ENCODE assay signal across 28 cellular contexts in genomic region chr13:39862891-39863290, GRCh38.
DNase-seq lines count a peak whose midpoint lies in the region; ATAC-seq, FAIRE-seq and TF ChIP-seq lines count a peak whose summit lies in the region.
"Had no signal": no experiment of that assay in that cellular context is flagged by ENCODE, and none has a peak within 500 bp of the region (broad histone marks: within the 10 kb centered on the region; RNA-seq: fewer than 3 reads in every experiment).

No MANE protein-coding gene starts in this region.

- no peak overlapping the region for H2BK15ac ChIP-seq in mesendoderm (replicated peaks; ENCODE audit: low read depth)

- H3K79me2 ChIP-seq in endothelial cell of umbilical vein (ENCODE audit: control insufficient read depth, insufficient read depth, low read length) (no peaks in the 10 kb centered on the region), mesendoderm (ENCODE audit: control insufficient read depth, insufficient read depth, low read length) (no peaks in the 10 kb centered on the region)

- dilution Hi-C loops in endothelial cell of umbilical vein (cut with MboI; ENCODE audit: extremely low pct_ligation_motif_present, low sequenced_read_pairs) = no loop called here

- no peak overlapping the region for H3K56ac ChIP-seq in mesendoderm (ENCODE audit: low read length)

- no peaks in the 10 kb centered on the region for H3K27me3 ChIP-seq in bronchial epithelial cell (ENCODE audit: control insufficient read depth, insufficient read depth, low read length)
- H3K27me3 ChIP-seq in endothelial cell of umbilical vein (ENCODE audit: control insufficient read depth in 2 of 2, insufficient read depth in 2 of 2, low read length in 2 of 2) = no peaks in the 10 kb centered on the region
- no peaks in the 10 kb centered on the region for H3K27me3 ChIP-seq in mesendoderm (ENCODE audit: insufficient read depth, low read length, poor library complexity)
- H3K27me3 ChIP-seq: BE2C, BLaER1 had no signal

- TF ChIP-seq POLR2A in endothelial cell of umbilical vein (IDR thresholded peaks at IDR 0.05; ENCODE audit: low read depth, low read length) = no peak

- H3K4ac ChIP-seq in mesendoderm (ENCODE audit: low read depth, low read length) = no peak overlapping the region

- CTCF ChIA-PET in endothelial cell of umbilical vein (lab: Charles Lee) = no interaction called here

- no peaks in the 10 kb centered on the region for H3K9me3 ChIP-seq in endothelial cell of umbilical vein (replicated peaks; ENCODE audit: control insufficient read depth, insufficient read depth, low read length)
- H3K9me3 ChIP-seq: BE2C, BLaER1 had no signal

- TF ChIP-seq CTCF in bronchial epithelial cell (IDR thresholded peaks at IDR 0.05; ENCODE audit: insufficient read depth, low read length, severe bottlenecking) (no peak), endothelial cell of umbilical vein (IDR thresholded peaks at IDR 0.05; ENCODE audit: extremely low read depth in 1 of 2, insufficient read depth in 1 of 2, low read depth in 1 of 2, low read length in 2 of 2) (no peak)

- no peak overlapping the region for H2BK5ac ChIP-seq in mesendoderm (ENCODE audit: low read length)

- H2AK5ac ChIP-seq in mesendoderm (ENCODE audit: low read length) = no peak overlapping the region

- H3K4me2 ChIP-seq in endothelial cell of umbilical vein (ENCODE audit: insufficient read depth, low read length) = peak overlapping the region; percentile 78
- no peak overlapping the region for H3K4me2 ChIP-seq in mesendoderm (ENCODE audit: low read length)
- H3K4me2 ChIP-seq: BLaER1 had no signal

- no CpG with 5 or more reads among the region's 3 CpGs for WGBS in mesendoderm (ENCODE audit: extremely low coverage, insufficient coverage, low lambda C conversion rate)

- H2BK120ac ChIP-seq in mesendoderm (ENCODE audit: low read depth, low read length) = no peak overlapping the region

- H2AFZ ChIP-seq in endothelial cell of umbilical vein (ENCODE audit: low read depth, low read length) = no peak overlapping the region

- no peak overlapping the region for H4K8ac ChIP-seq in mesendoderm (ENCODE audit: low read depth, low read length)

- no peaks in the 10 kb centered on the region for H3K36me3 ChIP-seq in bronchial epithelial cell (ENCODE audit: control insufficient read depth, insufficient read depth, low read length)
- H3K36me3 ChIP-seq in endothelial cell of umbilical vein (ENCODE audit: control insufficient read depth in 2 of 2, extremely low read depth in 1 of 2, insufficient read depth in 2 of 2, low read length in 2 of 2) = no peaks in the 10 kb centered on the region
- H3K36me3 ChIP-seq in mesendoderm (ENCODE audit: control insufficient read depth, insufficient read depth, low read length) = no peaks in the 10 kb centered on the region
- H3K36me3 ChIP-seq: BE2C, BLaER1 had no signal

- H3K4me1 ChIP-seq in endothelial cell of umbilical vein (ENCODE audit: control insufficient read depth, extremely low read depth, insufficient read depth, low read length) (peaks cover 37% of the 10 kb centered on the region), mesendoderm (ENCODE audit: control insufficient read depth, low read depth, low read length) (no peaks in the 10 kb centered on the region)
- H3K4me1 ChIP-seq: BLaER1 had no signal

- ATAC-seq in GM21737 (IDR thresholded peaks at IDR 0.05; ENCODE audit: unreplicated experiment) = no peak

- H3K27ac ChIP-seq in endothelial cell of umbilical vein (ENCODE audit: insufficient read depth, low read depth, low read length) (peak overlapping the region; percentile 76), mesendoderm (ENCODE audit: low read depth, low read length) (no peak overlapping the region)
- H3K27ac ChIP-seq: BLaER1 had no signal

- H3K9ac ChIP-seq in endothelial cell of umbilical vein (replicated peaks; ENCODE audit: extremely low read depth, insufficient read depth, low read length) (peak overlapping the region; percentile 21), mesendoderm (ENCODE audit: low read length) (no peak overlapping the region)
- H3K9ac ChIP-seq: BLaER1 had no signal

- H3K79me1 ChIP-seq in mesendoderm (ENCODE audit: low read length) = no peaks in the 10 kb centered on the region

- POLR2A ChIA-PET in endothelial cell of umbilical vein (lab: Charles Lee) = no interaction called here

- H3K18ac ChIP-seq in mesendoderm (ENCODE audit: low read length) = no peak overlapping the region

- H3K23ac ChIP-seq in mesendoderm (ENCODE audit: low read length) = no peak overlapping the region

- FAIRE-seq in bronchial epithelial cell (lab: Jason Lieb, UNC) (no peak), endothelial cell of umbilical vein (lab: Jason Lieb, UNC) (peak; percentile 73)
- FAIRE-seq: A204.1, G401.6, GM12891, GM19239 had no signal

- no peak overlapping the region for H4K5ac ChIP-seq in mesendoderm (ENCODE audit: low read length)

- H3K4me3 ChIP-seq in bronchial epithelial cell (ENCODE audit: low read depth, low read length) = no peak overlapping the region
- H3K4me3 ChIP-seq in endothelial cell of umbilical vein (replicated peaks in 1 of 3; ENCODE audit: insufficient read depth in 1 of 3, low read depth in 1 of 3, low read length in 3 of 3) = no peak overlapping the region
- H3K4me3 ChIP-seq in mesendoderm (ENCODE audit: low read length) = no peak overlapping the region
- H3K4me3 ChIP-seq: BLaER1 had no signal

- DNase-seq in HT1080 (ENCODE audit: low read depth) = peak; percentile 38
- DNase-seq in bronchial epithelial cell (ENCODE audit: low read depth) = peak; percentile 44
- DNase-seq in endothelial cell of umbilical vein (ENCODE audit: low read depth, low spot score) = peak; percentile 83
- DNase-seq in pulmonary artery endothelial cell (ENCODE audit: low read depth, low spot score) = peak; percentile 43
- DNase-seq in mesendoderm = no peak
- DNase-seq in dedifferentiated amniotic fluid mesenchymal stem cell (ENCODE audit: extremely low spot score) = no peak
- no peak for DNase-seq in NCI-H2081 treated with DMSO at 0.1 percent for 48 hours (lab: John Stamatoyannopoulos, UW)
- DNase-seq: 8988T; ACHN; BE2C; C1 segment of cervical spinal cord; CD4-positive, alpha-beta memory T cell; CD4-positive, CD25-positive, alpha-beta regulatory T cell; CD8-positive, alpha-beta memory T cell; COR-L47; DMS 273 treated with DMSO at 0.1 percent for 48 hours; DMS153; DMS53; DMS79; DND-41; EL; GF-D8 had no signal

- H3K9me1 ChIP-seq in endothelial cell of umbilical vein (replicated peaks; ENCODE audit: control insufficient read depth, extremely low read depth, insufficient read depth, low read length) = no peaks in the 10 kb centered on the region

- H4K20me1 ChIP-seq in endothelial cell of umbilical vein (replicated peaks; ENCODE audit: control insufficient read depth, extremely low read depth, insufficient read depth, low read length) = no peaks in the 10 kb centered on the region
- H4K20me1 ChIP-seq: BLaER1 had no signal

- intact Hi-C loops in endothelial cell of umbilical vein (cut with micrococcal nuclease) = loop anchor here (1.0 kb wide), 1 partner anchor 32 kb away; no protein-coding TSS in a partner anchor

- BruUV-seq in endothelial cell of umbilical vein (replicated peaks; lab: Mats Ljungman, UMichigan) = no TSS peak

TF ChIP-seq in endothelial cell of umbilical vein, 7 proteins besides CTCF, POLR2A, EP300 and RAD21:
- TF ChIP-seq GATA2 (IDR thresholded peaks at IDR 0.05; ENCODE audit: insufficient read depth, insufficient read length, low read depth, low read length) (peak; percentile 81), FOS (IDR thresholded peaks at IDR 0.05; ENCODE audit: borderline replicate concordance, insufficient read depth, low read length) (peak; percentile 77), JUN (IDR thresholded peaks at IDR 0.05; ENCODE audit: borderline replicate concordance, insufficient read depth, insufficient read length, low read depth) (peak; percentile 69), POLR2AphosphoS5 (IDR thresholded peaks at IDR 0.05; ENCODE audit: insufficient read depth, low read depth, low read length) (peak; percentile 56), MAX (IDR thresholded peaks at IDR 0.05; ENCODE audit: insufficient read depth, insufficient read length) (no peak), EZH2 (IDR thresholded peaks at IDR 0.05; ENCODE audit: borderline replicate concordance, low read depth, low read length, severe bottlenecking) (no peak)

Comparison
In these comparisons a context has a peak if more than half of its experiments do, and no peak if none do; other contexts are left out.
1. DNase-seq: peak in HT1080 (single experiment), bronchial epithelial cell (single experiment), endothelial cell of umbilical vein (single experiment) and pulmonary artery endothelial cell (single experiment); none in mesendoderm (single experiment), dedifferentiated amniotic fluid mesenchymal stem cell (single experiment) and NCI-H2081 treated with DMSO at 0.1 percent for 48 hours (single experiment).